In genomic region chr3:65534825-65535224, GRCh38 we compare ENCODE assay signal across 20 cellular contexts.
"Had no signal": no experiment of that assay in that cellular context is flagged by ENCODE, and none has a peak within 500 bp of the region (broad histone marks: within the 10 kb centered on the region; RNA-seq: fewer than 3 reads in every experiment).

No MANE protein-coding gene starts in this region.

- H3K4me1 ChIP-seq: pancreas, suprapubic skin, vagina had no signal

- H3K4me3 ChIP-seq: dorsolateral prefrontal cortex, lung, pancreas, smooth muscle cell, suprapubic skin, vagina had no signal

- H3K27ac ChIP-seq: dorsolateral prefrontal cortex, neutrophil, pancreas, suprapubic skin, vagina had no signal

- H3K4me2 ChIP-seq: smooth muscle cell had no signal

- H3K27ac Mint-ChIP-seq: activated naive CD8-positive, alpha-beta T cell; activated T-helper 1 cell treated with anti-CD3 and anti-CD28 coated beads, Interleukin-12 subunit alpha, Interleukin-12 subunit beta, Interleukin-2, Interleukin-4 antibody, amounts not matched to agents 30 ng/mL and 10 ng/mL and 1 ng/mL, durations not matched to agents 14 hours and 24 hours and 36 hours; natural killer cell treated with Interleukin-12 subunit alpha and Interleukin-12 subunit beta and Interleukin-15 and Interleukin-18, amount 100 ng/mL, for 72 hours; stimulated activated naive CD8-positive, alpha-beta T cell treated with anti-CD3 and anti-CD28 coated beads, Interleukin-15, amount 100 ng/mL, for 72 hours had no signal

- H3K36me3 ChIP-seq: neutrophil, pancreas, suprapubic skin, vagina had no signal

- DNase-seq: activated CD4-positive, alpha-beta T cell treated with anti-CD3 and anti-CD28 coated beads, Interleukin-2, amount 50 U/mL, for 48 hours; activated gamma-delta T cell treated with Interleukin-2 at 50 U/mL for 16 hours; activated T-cell treated with anti-CD3 and anti-CD28 coated beads for 4 hours; foreskin fibroblast; hippocampal formation; left cardiac atrium; pancreas; stimulated activated CD4-positive, alpha-beta T cell treated with anti-CD3 and anti-CD28 coated beads, Interleukin-4, amount 100 ng/mL, for 1 hour; stimulated activated naive CD8-positive, alpha-beta T cell treated with anti-CD3 and anti-CD28 coated beads, Interleukin-15, amount 100 ng/mL, for 72 hours; trophoblast cell had no signal

- H3K4me3 Mint-ChIP-seq: activated naive CD8-positive, alpha-beta T cell; activated T-helper 1 cell treated with anti-CD3 and anti-CD28 coated beads, Interleukin-12 subunit alpha, Interleukin-12 subunit beta, Interleukin-2, Interleukin-4 antibody, amounts not matched to agents 30 ng/mL and 10 ng/mL and 1 ng/mL, durations not matched to agents 14 hours and 24 hours and 36 hours; natural killer cell treated with Interleukin-12 subunit alpha and Interleukin-12 subunit beta and Interleukin-15 and Interleukin-18, amount 100 ng/mL, for 72 hours; stimulated activated naive CD8-positive, alpha-beta T cell treated with anti-CD3 and anti-CD28 coated beads, Interleukin-15, amount 100 ng/mL, for 72 hours had no signal

- H3K27me3 ChIP-seq: dorsolateral prefrontal cortex, neutrophil, pancreas, suprapubic skin, vagina had no signal

- H3K27me3 Mint-ChIP-seq: natural killer cell treated with Interleukin-12 subunit alpha and Interleukin-12 subunit beta and Interleukin-15 and Interleukin-18, amount 100 ng/mL, for 72 hours; stimulated activated naive CD8-positive, alpha-beta T cell treated with anti-CD3 and anti-CD28 coated beads, Interleukin-15, amount 100 ng/mL, for 72 hours had no signal

- ATAC-seq: natural killer cell treated with Interleukin-12 subunit alpha and Interleukin-12 subunit beta and Interleukin-15 and Interleukin-18, amount 100 ng/mL, for 72 hours; sciatic nerve; stimulated activated naive CD8-positive, alpha-beta T cell treated with anti-CD3 and anti-CD28 coated beads, Interleukin-15, amount 100 ng/mL, for 72 hours had no signal

- H3K36me3 Mint-ChIP-seq: activated naive CD8-positive, alpha-beta T cell; natural killer cell treated with Interleukin-12 subunit alpha and Interleukin-12 subunit beta and Interleukin-15 and Interleukin-18, amount 100 ng/mL, for 72 hours had no signal

- H3K4me1 Mint-ChIP-seq: stimulated activated naive CD8-positive, alpha-beta T cell treated with anti-CD3 and anti-CD28 coated beads, Interleukin-15, amount 100 ng/mL, for 72 hours had no signal

- H3K9me3 Mint-ChIP-seq: activated T-helper 1 cell treated with anti-CD3 and anti-CD28 coated beads, Interleukin-12 subunit alpha, Interleukin-12 subunit beta, Interleukin-2, Interleukin-4 antibody, amounts not matched to agents 30 ng/mL and 10 ng/mL and 1 ng/mL, durations not matched to agents 14 hours and 24 hours and 36 hours; stimulated activated naive CD8-positive, alpha-beta T cell treated with anti-CD3 and anti-CD28 coated beads, Interleukin-15, amount 100 ng/mL, for 72 hours had no signal

- H3K9me3 ChIP-seq: neutrophil, pancreas, suprapubic skin, vagina had no signal
